ENCODE assay signal across 22 cellular contexts in the genomic region with DNA sequence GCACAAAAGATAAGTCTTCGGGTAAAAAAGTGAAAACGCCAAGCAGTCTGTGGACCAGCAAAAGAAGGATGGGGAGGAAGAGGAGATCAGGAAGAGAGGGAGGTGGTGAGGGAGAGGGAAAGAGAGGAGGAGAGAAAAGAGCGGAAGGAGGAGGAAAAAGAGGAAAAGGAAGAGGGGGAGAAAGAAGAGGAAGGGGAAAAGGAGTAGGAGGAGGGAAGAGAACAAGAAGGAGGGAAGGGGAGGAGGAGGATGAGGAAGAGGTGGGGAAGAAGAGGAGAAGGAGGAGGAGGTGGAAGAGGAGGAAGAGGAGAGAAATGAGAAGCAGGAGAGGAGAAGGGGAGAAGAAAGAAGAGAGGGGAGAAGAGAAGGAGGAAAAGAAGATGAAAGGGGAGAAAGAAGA. TPM values are rescaled to one million over a fixed set of nuclear protein-coding genes. Genes with fewer than 3 reads are reported as not detected.
"Had no signal": no experiment of that assay in that cellular context is flagged by ENCODE, and none has a peak within 500 bp of the region (broad histone marks: within the 10 kb centered on the region; RNA-seq: fewer than 3 reads in every experiment).

No MANE protein-coding gene starts in this region.

- ATAC-seq: activated T-helper 17 cell treated with anti-CD3 and anti-CD28 coated beads, Interleukin-2, amount 50 U/mL, for 72 hours; pancreas; psoas muscle had no signal

- H3K27ac Mint-ChIP-seq: activated T-helper 17 cell treated with anti-CD3 and anti-CD28 coated beads, Interleukin-2, amount 50 U/mL, for 72 hours; nephron had no signal

- H3K4me3 Mint-ChIP-seq: activated T-helper 17 cell treated with anti-CD3 and anti-CD28 coated beads, Interleukin-2, amount 50 U/mL, for 72 hours; nephron had no signal

- H3K4me1 ChIP-seq: breast epithelium, colonic mucosa, pancreas, psoas muscle had no signal

- H3K4me3 ChIP-seq: breast epithelium, colonic mucosa, esophagus muscularis mucosa, left ventricle myocardium inferior, pancreas, psoas muscle, right atrium auricular region, transverse colon had no signal

- H3K36me3 ChIP-seq: breast epithelium, colonic mucosa, esophagus muscularis mucosa, left ventricle myocardium inferior, pancreas, right atrium auricular region, transverse colon had no signal

- H3K9me3 ChIP-seq: breast epithelium, colonic mucosa, esophagus muscularis mucosa, left ventricle myocardium inferior, pancreas, psoas muscle, right atrium auricular region, transverse colon had no signal

- H3K27ac ChIP-seq: breast epithelium, colonic mucosa, esophagus muscularis mucosa, pancreas, psoas muscle, right atrium auricular region, transverse colon, VCaP had no signal

- FAIRE-seq: frontal cortex, pancreas, urothelium cell line had no signal

- H3K9me3 Mint-ChIP-seq: activated T-helper 17 cell treated with anti-CD3 and anti-CD28 coated beads, Interleukin-2, amount 50 U/mL, for 72 hours; nephron had no signal

- DNase-seq: activated CD4-positive, alpha-beta T cell treated with anti-CD3 and anti-CD28 coated beads for 1 hour; activated naive CD4-positive, alpha-beta T cell; activated T-cell treated with anti-CD3 and anti-CD28 coated beads, Interleukin-2, amount 50 U/mL, for 1 hour; colonic mucosa; glutamatergic neuron; hippocampal formation; left ventricle myocardium inferior; midbrain; pancreas; psoas muscle; stimulated activated CD4-positive, alpha-beta T cell treated with anti-CD3 and anti-CD28 coated beads, Interleukin-4, amount 100 ng/mL, for 24 hours; SW 1271; transverse colon had no signal

- H3K27me3 ChIP-seq: breast epithelium, colonic mucosa, esophagus muscularis mucosa, pancreas, right atrium auricular region, transverse colon had no signal

RNA-seq across cellular contexts. Expression of a gene that starts 6.5 kb away (rescaled TPM):
- total RNA-seq: activated T-helper 17 cell treated with anti-CD3 and anti-CD28 coated beads, Interleukin-2, amount 50 U/mL, for 72 hours; lung microvascular endothelial cell had no signal
